In the genomic region with DNA sequence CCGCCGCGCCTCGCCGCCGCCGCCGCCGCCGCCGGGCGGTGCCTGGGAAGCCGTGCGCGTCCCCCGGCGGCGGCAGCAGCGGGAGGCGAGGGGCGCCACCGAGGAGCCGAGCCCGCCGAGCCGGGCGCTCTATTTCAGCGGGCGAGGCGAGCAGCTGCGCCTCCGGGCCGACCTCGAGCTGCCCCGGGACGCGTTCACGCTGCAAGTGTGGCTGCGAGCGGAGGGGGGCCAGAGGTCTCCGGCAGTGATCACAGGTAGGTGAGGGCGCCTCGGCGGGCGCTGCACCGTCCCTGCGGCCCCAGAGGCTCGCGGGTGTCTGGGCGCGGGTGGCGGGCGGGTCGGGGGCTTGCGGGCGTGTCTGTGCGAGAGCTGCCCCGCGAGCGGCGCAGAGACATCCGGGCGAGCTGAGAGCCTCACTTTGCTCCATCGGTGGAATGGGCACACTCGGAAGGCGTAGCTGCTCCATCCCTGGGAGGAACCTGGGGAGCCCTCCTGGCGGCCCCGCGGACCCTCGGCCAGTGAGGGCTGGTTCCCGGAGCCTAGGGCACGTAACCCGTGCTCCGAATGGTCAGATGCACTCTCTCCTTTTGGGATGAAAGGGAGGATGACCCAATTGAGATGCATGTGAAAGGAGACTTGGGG, we compare ENCODE assay signal across 8 cellular contexts. TPM values are rescaled to one million over a fixed set of nuclear protein-coding genes. Genes with fewer than 3 reads are reported as not detected.
DNase-seq lines count a peak whose midpoint lies in the region; ATAC-seq, FAIRE-seq and TF ChIP-seq lines count a peak whose summit lies in the region.

No MANE protein-coding gene starts in this region.

- TF ChIP-seq POLR2A in GM12878 (IDR thresholded peaks at IDR 0.05; ENCODE audit: low read depth, low read length) (no peak), stomach (IDR thresholded peaks at IDR 0.05) (no peak)

- ATAC-seq in GM12878: no peak; the same call in 2 of the 3 replicates

- no peak for TF ChIP-seq CTCF in GM12878 (IDR thresholded peaks at IDR 0.05 in 2 of 3, conservative IDR thresholded peaks at IDR 0.05 in 1 of 3; ENCODE audit: control insufficient read depth in 2 of 3, extremely low read depth in 1 of 3, insufficient read depth in 1 of 3, low read depth in 3 of 3, low read length in 3 of 3)
- TF ChIP-seq CTCF in stomach (IDR thresholded peaks at IDR 0.05): no peak
- TF ChIP-seq CTCF in Calu3 (IDR thresholded peaks at IDR 0.05; ENCODE audit: unreplicated experiment): no peak

- no peaks in the 10 kb centered on the region for H3K36me3 Mint-ChIP-seq in Calu3 (ENCODE audit: insufficient read depth, unreplicated experiment)

- BruUV-seq in GM12878 (replicated peaks; lab: Mats Ljungman, UMichigan) (no TSS peak), Calu3 (replicated peaks; lab: Mats Ljungman, UMichigan) (no TSS peak)

- H3K4me1 Mint-ChIP-seq in Calu3 (ENCODE audit: low read depth, unreplicated experiment): no peaks in the 10 kb centered on the region

- CTCF ChIA-PET in GM12878 (lab: Yijun Ruan, JAX) (interaction anchor here (3.5 kb wide), 1 partner anchor 417 kb away, joined by 13 read pairs; no protein-coding TSS in a partner anchor), Calu3 (lab: Charles Lee) (no interaction called here)

- H3K36me3 ChIP-seq in GM12878 (ENCODE audit: control insufficient read depth in 2 of 2, insufficient read depth in 2 of 2, low read length in 1 of 2): no peaks in the 10 kb centered on the region
- no peaks in the 10 kb centered on the region for H3K36me3 ChIP-seq in stomach

- no peaks in the 10 kb centered on the region for H3K9me3 Mint-ChIP-seq in Calu3 (ENCODE audit: low read depth, unreplicated experiment)

- H3K79me2 ChIP-seq in GM12878 (ENCODE audit: control insufficient read depth, insufficient read depth, low read length): no peaks in the 10 kb centered on the region

- intact Hi-C loops in GM12878 (cut with micrococcal nuclease; ENCODE audit: unreplicated experiment) (no loop called here), stomach (cut with DNase I; ENCODE audit: low total_unique reads) (loop anchor here (10.0 kb wide), 2 partner anchors 420 to 500 kb away; no protein-coding TSS in a partner anchor), Calu3 (cut with micrococcal nuclease; ENCODE audit: unreplicated experiment) (loop anchor here (5.0 to 10.0 kb wide), 3 partner anchors 270 to 493 kb away; no protein-coding TSS in a partner anchor)

- no peaks in the 10 kb centered on the region for H3K4me1 ChIP-seq in GM12878 (ENCODE audit: control insufficient read depth, insufficient read depth, low read length)
- peaks cover 15 to 44% (median 29%) of the 10 kb centered on the region in 4 donors for H3K4me1 ChIP-seq in stomach

- SMC1A ChIA-PET in GM12878 (lab: Charles Lee; ENCODE audit: uncharacterized antibody, unreplicated experiment): no interaction called here

- H3K4me2 ChIP-seq in GM12878 (ENCODE audit: control insufficient read depth, insufficient read depth): 0 out of 2 replicates have a peak overlapping the region, but pooled peaks have one; percentile 25

- no peaks in the 10 kb centered on the region for H4K20me1 ChIP-seq in GM12878 (ENCODE audit: control insufficient read depth, insufficient read depth)

- POLR2A ChIA-PET in GM12878 (lab: Charles Lee): no interaction called here

- in situ Hi-C loops in GM12878 (cut with MboI): loop anchor here (5.0 kb wide), 1 partner anchor 498 kb away; no protein-coding TSS in a partner anchor

- WGBS in GM12878 (ENCODE audit: insufficient coverage, insufficient replicate concordance, low lambda C conversion rate, missing lambda C conversion rate): 48% methylated on average over 43 of the region's 74 CpGs
- 1 to 4% (median 3%) methylated on average over 9 to 74 of the region's 74 CpGs for WGBS in stomach, 5 donors

- no peak for TF ChIP-seq RAD21 in GM12878 (IDR thresholded peaks at IDR 0.05; ENCODE audit: insufficient read depth, low read depth, low read length)

- no peak overlapping the region for H3K4me3 ChIP-seq in GM12878
- peak overlapping the region; percentile 49 to 63 (median 53) for H3K4me3 ChIP-seq in stomach

- H3K9me3 ChIP-seq in GM12878 (replicated peaks; ENCODE audit: control insufficient read depth, insufficient read depth, low read length) (no peaks in the 10 kb centered on the region), stomach (no peaks in the 10 kb centered on the region)

- no peak overlapping the region for H3K4me3 Mint-ChIP-seq in Calu3 (ENCODE audit: low read depth, unreplicated experiment)

- H3K27me3 Mint-ChIP-seq in Calu3 (ENCODE audit: unreplicated experiment): peaks cover 68% of the 10 kb centered on the region

- no peak overlapping the region for H3K9ac ChIP-seq in GM12878 (ENCODE audit: control insufficient read depth, insufficient read depth, low read length)

- H3K27ac ChIP-seq in GM12878 (ENCODE audit: control insufficient read depth, insufficient read depth) (no peak overlapping the region), stomach (peak overlapping the region; percentile 30 to 81 (median 71))

- RAD21 ChIA-PET in GM12878 (lab: Charles Lee; ENCODE audit: unreplicated experiment): no interaction called here

- H3K27ac Mint-ChIP-seq in Calu3 (ENCODE audit: unreplicated experiment): no peak overlapping the region

- no peak for FAIRE-seq in GM12878 (lab: Jason Lieb, UNC)

- DNase-seq in HK-2 (ENCODE audit: unreplicated experiment) (peak; percentile 32), GM12878 (ENCODE audit: low read depth, low spot score) (no peak), iPS-NIHi11 (ENCODE audit: low spot score) (peak; percentile 41), stomach (no peak), NCI-H1092 (lab: John Stamatoyannopoulos, UW) (no peak), GM19238 (ENCODE audit: insufficient read length, low spot score) (no peak), midbrain (lab: John Stamatoyannopoulos, UW) (no peak), Calu3 (no peak)

- H3K27me3 ChIP-seq in GM12878 (replicated peaks in 1 of 2; ENCODE audit: control insufficient read depth in 2 of 2, insufficient read depth in 2 of 2, low read length in 1 of 2) (peaks cover 8 to 12% of the 10 kb centered on the region in 2 experiments), stomach (peaks cover 0 to 66% (median 19%) of the 10 kb centered on the region in 3 donors)

- TF ChIP-seq EP300 in GM12878 (IDR thresholded peaks at IDR 0.05; ENCODE audit: borderline replicate concordance in 1 of 2, control insufficient read depth in 1 of 2, low read depth in 2 of 2, low read length in 2 of 2) (no peak), stomach (IDR thresholded peaks at IDR 0.05) (no peak)

- H2AFZ ChIP-seq in GM12878 (ENCODE audit: control insufficient read depth, low read depth, low read length): no peak overlapping the region

TF ChIP-seq in GM12878, 131 proteins besides CTCF, POLR2A, EP300 and RAD21:
- TF ChIP-seq SUZ12 (IDR thresholded peaks at IDR 0.05; ENCODE audit: unreplicated experiment) (peak; percentile 95), BCL11A (IDR thresholded peaks at IDR 0.05; ENCODE audit: low read depth, low read length) (no peak)

RNA-seq across cellular contexts. Expression of a gene that starts 0.9 kb away (rescaled TPM):
- total RNA-seq in GM12878 (2013; cell fraction: nucleolus; rRNA removed): 0.05 TPM in 1 of 2 replicates, not detected in the other
- total RNA-seq in GM12878 (2014; rRNA removed) (not detected in 2 replicates), GM12878 (2014; rRNA removed; fragmentation: Illumina TruSeq; extraction: Trizol) (not detected in 2 replicates), GM12878 (2021) (0.03 and 0.08 TPM in 2 replicates), stomach (10 to 100 TPM in 1 of 5 donors, 1 to 10 TPM in 2, under 1 TPM in 2; 0.45 to 11.7 (median 7.0) TPM), Calu3 (2022) (not detected in 2 replicates)
- polyA plus RNA-seq in GM12878 (2011; ENCODE audit: low read depth): 0.03 TPM
- polyA plus RNA-seq in GM12878 (2011; rRNA removed) (not detected in 2 replicates), GM12878 (2014; fragmentation: Illumina TruSeq; extraction: Trizol) (0.01 TPM in 1 of 2 replicates, not detected in the other), GM12878 (2014; fragmentation: Nextera tagmentation; extraction: Ambion mirVana) (under 1 TPM; under 0.01 to 0.02 TPM), GM12878 (2014; rRNA removed) (not detected in 2 replicates), GM12878 (2016; fragmentation: Nextera tagmentation; extraction: Ambion mirVana) (under 1 TPM; 0.15 to 0.19 TPM), stomach (1 to 10 TPM in 2 of 3 donors, under 1 TPM in 1; 0.73 to 2.6 (median 1.2) TPM)
- not detected in 2 replicates for polyA plus RNA-seq in GM12878 (2011; cell fraction: cytosol; rRNA removed)
- polyA plus RNA-seq in GM12878 (2011; cell fraction: nucleus; rRNA removed): not detected in 2 replicates
- polyA plus RNA-seq in GM12878 (2012): 0.04 and 0.20 TPM in 2 replicates
- polyA minus RNA-seq in GM12878 (2011; rRNA and poly(A)+ RNA removed): not detected in 2 replicates
- not detected in 2 replicates for polyA minus RNA-seq in GM12878 (2011; cell fraction: cytosol; rRNA and poly(A)+ RNA removed)
- polyA minus RNA-seq in GM12878 (2011; cell fraction: nucleus; rRNA and poly(A)+ RNA removed): not detected in 2 replicates

Comparison
In these comparisons a context has a peak if more than half of its experiments do, and no peak if none do; other contexts are left out.
1. DNase-seq: peak in HK-2 (single experiment) and iPS-NIHi11 (single experiment); none in GM12878 (single experiment), stomach (single experiment), NCI-H1092 (single experiment), GM19238 (single experiment), midbrain (single experiment) and Calu3 (single experiment).